Comparison of ENCODE assay signal across 16 cellular contexts in the genomic region with DNA sequence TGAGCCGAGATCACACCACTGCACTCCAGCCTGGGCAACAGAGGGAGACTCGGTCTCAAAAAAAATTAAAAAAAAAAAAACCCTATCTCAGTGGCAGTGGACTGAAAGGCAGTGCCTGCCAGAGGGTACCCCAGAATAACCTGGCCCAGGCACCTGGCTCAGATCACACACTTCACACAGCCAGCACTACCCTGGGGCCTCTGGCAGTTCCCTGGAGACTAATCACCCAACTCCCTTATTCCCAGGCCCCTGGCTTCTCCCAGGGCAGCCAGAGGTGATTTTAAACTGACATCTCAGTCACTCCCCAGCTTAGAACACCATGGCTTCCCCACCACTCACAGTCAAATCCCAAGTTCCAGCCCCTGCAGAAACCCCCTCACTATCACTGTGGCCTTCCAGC. TPM values are rescaled to one million over a fixed set of nuclear protein-coding genes. Genes with fewer than 3 reads are reported as not detected.
DNase-seq lines count a peak whose midpoint lies in the region; ATAC-seq, FAIRE-seq and TF ChIP-seq lines count a peak whose summit lies in the region.
"Had no signal": no experiment of that assay in that cellular context is flagged by ENCODE, and none has a peak within 500 bp of the region (broad histone marks: within the 10 kb centered on the region; RNA-seq: fewer than 3 reads in every experiment).

No MANE protein-coding gene starts in this region.

- no peaks in the 10 kb centered on the region for H3K27me3 Mint-ChIP-seq in activated naive CD4-positive, alpha-beta T cell treated with anti-CD3 and anti-CD28 coated beads, Interleukin-2, amount 50 U/mL, for 24 hours
- H3K27me3 Mint-ChIP-seq in stimulated activated naive CD8-positive, alpha-beta T cell treated with anti-CD3 and anti-CD28 coated beads, Interleukin-15, amount 100 ng/mL, for 72 hours: no peaks in the 10 kb centered on the region

- FAIRE-seq in H1 (lab: Jason Lieb, UNC): no peak
- FAIRE-seq: G401.6, pancreas had no signal

- POLR2A ChIA-PET in H1 (lab: Charles Lee; ENCODE audit: partially characterized antibody): interaction anchor here (0.8 to 21.3 kb wide), 5 partner anchors 16 to 152 kb away, joined by 3 to 650 read pairs (median 9); partner anchors contain the start of genes CHMP2A, TRIM28, UBE2M and ZNF497

- peaks cover 0 to 28% (median 16%) of the 10 kb centered on the region in 4 experiments; a peak in 6 of 7 replicates for H3K4me1 ChIP-seq in H1 (replicated peaks in 1 of 4; ENCODE audit: control insufficient read depth in 3 of 4, insufficient read depth in 4 of 4, low read length in 3 of 4)

- TF ChIP-seq POLR2A in H1 (IDR thresholded peaks at IDR 0.05; ENCODE audit: control extremely low read depth in 1 of 2, low read depth in 2 of 2, low read length in 2 of 2): peak in 1 of 2 experiments; percentile 42; a peak in 1 of 3 replicates

- H3K4me1 Mint-ChIP-seq in activated naive CD4-positive, alpha-beta T cell treated with anti-CD3 and anti-CD28 coated beads, Interleukin-2, amount 50 U/mL, for 24 hours: peaks cover 50% of the 10 kb centered on the region
- peaks cover 68% of the 10 kb centered on the region for H3K4me1 Mint-ChIP-seq in stimulated activated naive CD8-positive, alpha-beta T cell treated with anti-CD3 and anti-CD28 coated beads, Interleukin-15, amount 100 ng/mL, for 72 hours

- H3K4me3 Mint-ChIP-seq in activated naive CD4-positive, alpha-beta T cell treated with anti-CD3 and anti-CD28 coated beads, Interleukin-2, amount 50 U/mL, for 24 hours: peak overlapping the region; percentile 60
- H3K4me3 Mint-ChIP-seq in stimulated activated naive CD8-positive, alpha-beta T cell treated with anti-CD3 and anti-CD28 coated beads, Interleukin-15, amount 100 ng/mL, for 72 hours: peak overlapping the region; percentile 78 to 97

- no peak overlapping the region for H4K8ac ChIP-seq in H1 (ENCODE audit: extremely low read depth, insufficient read depth, low read length)

- no peak for DNase-seq in activated naive CD4-positive, alpha-beta T cell treated with Interleukin-2 at 50 U/mL for 16 hours
- DNase-seq in SK-N-MC (ENCODE audit: low read depth, low spot score): no peak
- DNase-seq in H1 (ENCODE audit: low read depth in 1 of 2, low spot score in 2 of 2): no peak
- DNase-seq in stimulated activated naive CD8-positive, alpha-beta T cell treated with anti-CD3 and anti-CD28 coated beads, Interleukin-15, amount 100 ng/mL, for 72 hours: no peak
- DNase-seq in effector CD4-positive, alpha-beta T cell: no peak
- DNase-seq: dorsolateral prefrontal cortex; left colon; NCI-H2227 treated with DMSO at 0.1 percent for 48 hours; stimulated activated CD8-positive, alpha-beta memory T cell treated with anti-CD3 and anti-CD28 coated beads, Interleukin-4, amount 100 ng/mL, for 48 hours had no signal

- H3K23me2 ChIP-seq in H1 (ENCODE audit: low read depth, low read length): peaks cover 11% of the 10 kb centered on the region

- H2BK120ac ChIP-seq in H1 (replicated peaks; ENCODE audit: low read depth, low read length): no peak overlapping the region

- CTCF ChIA-PET in H1 (lab: Charles Lee; ENCODE audit: partially characterized antibody): interaction anchor here (1.4 to 1.8 kb wide), 2 partner anchors 32 to 46 kb away, joined by 4 to 5 read pairs; no protein-coding TSS in a partner anchor

- H3K27ac Mint-ChIP-seq in activated naive CD4-positive, alpha-beta T cell treated with anti-CD3 and anti-CD28 coated beads, Interleukin-2, amount 50 U/mL, for 24 hours: peak overlapping the region; percentile 55
- no peak overlapping the region for H3K27ac Mint-ChIP-seq in stimulated activated naive CD8-positive, alpha-beta T cell treated with anti-CD3 and anti-CD28 coated beads, Interleukin-15, amount 100 ng/mL, for 72 hours

- no peak overlapping the region for H3K4ac ChIP-seq in H1 (replicated peaks; ENCODE audit: insufficient read length, low read depth, low read length)

- H3K14ac ChIP-seq in H1 (ENCODE audit: insufficient read length): no peak overlapping the region

- 94% methylated on average over 2 of the region's 2 CpGs; no CpG with 5 or more reads in 1 of the 2 experiments for WGBS in H1 (ENCODE audit: extremely low coverage in 1 of 2, insufficient coverage in 1 of 2, insufficient read length in 1 of 2, insufficient replicate concordance in 2 of 2, low coverage in 1 of 2, low lambda C conversion rate in 2 of 2, missing lambda C conversion rate in 1 of 2), 2 experiments

- TF ChIP-seq CTCF in H1 (IDR thresholded peaks at IDR 0.05; ENCODE audit: control extremely low read depth in 1 of 3, insufficient read depth in 1 of 3, low read depth in 1 of 3, low read length in 3 of 3): no peak

- H3K4me2 ChIP-seq in H1 (ENCODE audit: insufficient read depth in 1 of 2, low read depth in 2 of 2, low read length in 2 of 2): peak overlapping the region; percentile 36 to 58

- no peaks in the 10 kb centered on the region for H3K9me3 ChIP-seq in SK-N-MC (ENCODE audit: low read depth, low read length)
- no peaks in the 10 kb centered on the region for H3K9me3 ChIP-seq in H1 (ENCODE audit: insufficient read depth in 2 of 2, low read depth in 1 of 2, low read length in 1 of 2)
- H3K9me3 ChIP-seq: gastrocnemius medialis, pancreas had no signal

- peak overlapping the region; percentile 82 for H3K27ac ChIP-seq in SK-N-MC
- no peak overlapping the region for H3K27ac ChIP-seq in H1 (ENCODE audit: low read depth, low read length)
- H3K27ac ChIP-seq: pancreas had no signal

- peaks cover 2 to 9% of the 10 kb centered on the region in 2 experiments for H4K20me1 ChIP-seq in H1 (replicated peaks in 1 of 2; ENCODE audit: control insufficient read depth in 1 of 2, insufficient read depth in 2 of 2, low read length in 2 of 2)

- H2BK5ac ChIP-seq in H1 (ENCODE audit: low read depth, low read length): no peak overlapping the region

- H3K36me3 ChIP-seq in SK-N-MC (ENCODE audit: insufficient read depth, low read length) (peaks cover 14% of the 10 kb centered on the region; the same call in 1 of the 2 replicates), H1 (ENCODE audit: control insufficient read depth in 2 of 4, insufficient read depth in 4 of 4, low read length in 3 of 4) (peaks cover 0 to 9% (median 2%) of the 10 kb centered on the region in 4 experiments; a peak in 2 of 8 replicates)

- no peak overlapping the region for H3K56ac ChIP-seq in H1 (replicated peaks; ENCODE audit: insufficient read length, low read depth, low read length)

- H2BK12ac ChIP-seq in H1 (ENCODE audit: low read depth, low read length): no peak overlapping the region

- H3K9ac ChIP-seq in SK-N-MC (ENCODE audit: insufficient read length) (peak overlapping the region; percentile 8), H1 (replicated peaks in 1 of 4; ENCODE audit: extremely low read depth in 1 of 4, low read depth in 3 of 4, low read length in 3 of 4) (peak overlapping the region in 1 of 4 experiments; percentile 37; a peak in 1 of 7 replicates)

- no peak for TF ChIP-seq EP300 in H1 (IDR thresholded peaks at IDR 0.05; ENCODE audit: borderline replicate concordance in 1 of 2, low read depth in 2 of 2, low read length in 2 of 2)

- H3K79me1 ChIP-seq in H1 (ENCODE audit: low read depth, low read length): peaks cover 5% of the 10 kb centered on the region

- no peak overlapping the region for H3K23ac ChIP-seq in H1 (ENCODE audit: insufficient read length)

- peaks cover 0 to 17% of the 10 kb centered on the region in 2 experiments; a peak in 1 of 4 replicates for H3K79me2 ChIP-seq in H1 (ENCODE audit: control insufficient read depth in 1 of 2, insufficient read depth in 2 of 2, low read length in 2 of 2)

- no peak overlapping the region for H2BK15ac ChIP-seq in H1 (ENCODE audit: low read length)

- no peaks in the 10 kb centered on the region for H3K27me3 ChIP-seq in H1 (replicated peaks in 1 of 4; ENCODE audit: control insufficient read depth in 3 of 4, extremely low read depth in 1 of 4, insufficient read depth in 3 of 4, low read length in 3 of 4)
- H3K27me3 ChIP-seq: dorsolateral prefrontal cortex, gastrocnemius medialis, pancreas had no signal

- TF ChIP-seq RAD21 in H1 (IDR thresholded peaks at IDR 0.05 in 1 of 2, conservative IDR thresholded peaks at IDR 0.05 in 1 of 2; ENCODE audit: low read depth in 2 of 2, low read length in 2 of 2): no peak

- peak overlapping the region; percentile 42 for H4K91ac ChIP-seq in H1 (replicated peaks; ENCODE audit: insufficient read length, low read length)

- no peak overlapping the region for H2AFZ ChIP-seq in H1 (ENCODE audit: low read length)

- no peak overlapping the region for H4K5ac ChIP-seq in H1 (ENCODE audit: insufficient read length, low read depth, low read length)

- H3K4me3 ChIP-seq in SK-N-MC (peak overlapping the region; percentile 42), H1 (ENCODE audit: extremely low read depth in 1 of 4, insufficient read depth in 2 of 4, low read depth in 3 of 4, low read length in 4 of 4) (peak overlapping the region in 1 of 4 experiments; percentile 16; a peak in 1 of 8 replicates)

- H3K9me3 Mint-ChIP-seq in activated naive CD4-positive, alpha-beta T cell treated with anti-CD3 and anti-CD28 coated beads, Interleukin-2, amount 50 U/mL, for 24 hours: no peaks in the 10 kb centered on the region
- no peaks in the 10 kb centered on the region for H3K9me3 Mint-ChIP-seq in stimulated activated naive CD8-positive, alpha-beta T cell treated with anti-CD3 and anti-CD28 coated beads, Interleukin-15, amount 100 ng/mL, for 72 hours

- no peak overlapping the region for H3K18ac ChIP-seq in H1 (ENCODE audit: extremely low read depth, low read length)

- H2BK20ac ChIP-seq in H1 (ENCODE audit: low read length): no peak overlapping the region

- H2AK5ac ChIP-seq in H1 (ENCODE audit: low read depth, low read length): no peak overlapping the region

- no peak for ATAC-seq in stimulated activated naive CD8-positive, alpha-beta T cell treated with anti-CD3 and anti-CD28 coated beads, Interleukin-15, amount 100 ng/mL, for 72 hours
- ATAC-seq in HG03095 (IDR thresholded peaks at IDR 0.05; ENCODE audit: unreplicated experiment) (no peak), HG02970 (IDR thresholded peaks at IDR 0.05; ENCODE audit: low FRiP score, unreplicated experiment) (no peak)
- ATAC-seq: activated CD4-positive, CD25-positive, alpha-beta regulatory T cell treated with anti-CD3 and anti-CD28 coated beads, Interleukin-2, amount 50 U/mL, for 24 hours; gastrocnemius medialis; left colon; pancreas had no signal

- H3K36me3 Mint-ChIP-seq in activated naive CD4-positive, alpha-beta T cell treated with anti-CD3 and anti-CD28 coated beads, Interleukin-2, amount 50 U/mL, for 24 hours: peaks cover 6% of the 10 kb centered on the region

RNA-seq across cellular contexts. Expression of gene SLC27A5, which starts 3.5 kb away (rescaled TPM):
- total RNA-seq in H1 (2021; fragmentation: NEBNext Ultra II Directional; extraction: Animal tissue kit (Norgen Biotek cat#: 25700)): 20.7 and 25.1 TPM in 2 replicates
- 80.5 and 95.9 TPM in 2 replicates for polyA plus RNA-seq in H1 (2011; rRNA removed)
- 69.6 TPM for polyA plus RNA-seq in H1 (2011; cell fraction: cytosol; rRNA removed)
- polyA plus RNA-seq in H1 (2011; cell fraction: nucleus; rRNA removed): 68.5 TPM
- 39.9 to 57.6 TPM (median 48.9 TPM) in 4 replicates for polyA plus RNA-seq in H1 (2012, experiment 1 of 2)
- 53.5 TPM for polyA plus RNA-seq in H1 (2012, experiment 2 of 2)
- polyA plus RNA-seq in H1 (2013, experiment 1 of 2): 30.3 TPM
- 31.5 TPM for polyA plus RNA-seq in H1 (2013, experiment 2 of 2)
- 34.0 and 38.3 TPM in 2 replicates for polyA minus RNA-seq in H1 (2011; rRNA and poly(A)+ RNA removed)
- polyA minus RNA-seq in H1 (2011; cell fraction: cytosol; rRNA and poly(A)+ RNA removed): 10.1 TPM
- polyA minus RNA-seq in H1 (2011; cell fraction: nucleus; rRNA and poly(A)+ RNA removed): 16.9 TPM

RNA-seq across cellular contexts. Expression of gene ZBTB45, which starts 4.4 kb away (rescaled TPM):
- total RNA-seq in H1 (2021; fragmentation: NEBNext Ultra II Directional; extraction: Animal tissue kit (Norgen Biotek cat#: 25700)): 16.9 and 17.3 TPM in 2 replicates
- polyA plus RNA-seq in H1 (2011; rRNA removed): 17.2 and 31.4 TPM in 2 replicates
- 10.8 TPM for polyA plus RNA-seq in H1 (2011; cell fraction: cytosol; rRNA removed)
- polyA plus RNA-seq in H1 (2011; cell fraction: nucleus; rRNA removed): 18.7 TPM
- 8.9 to 18.6 TPM (median 17.5 TPM) in 4 replicates for polyA plus RNA-seq in H1 (2012, experiment 1 of 2)
- polyA plus RNA-seq in H1 (2012, experiment 2 of 2): 13.2 TPM
- 12.5 TPM for polyA plus RNA-seq in H1 (2013, experiment 1 of 2)
- polyA plus RNA-seq in H1 (2013, experiment 2 of 2): 13.1 TPM
- polyA minus RNA-seq in H1 (2011; rRNA and poly(A)+ RNA removed): 5.0 and 5.1 TPM in 2 replicates
- 10.1 TPM for polyA minus RNA-seq in H1 (2011; cell fraction: cytosol; rRNA and poly(A)+ RNA removed)
- 18.1 TPM for polyA minus RNA-seq in H1 (2011; cell fraction: nucleus; rRNA and poly(A)+ RNA removed)

RNA-seq across cellular contexts. Expression of gene TRIM28, which starts 28.6 kb away (rescaled TPM):
- total RNA-seq in H1 (2021; fragmentation: NEBNext Ultra II Directional; extraction: Animal tissue kit (Norgen Biotek cat#: 25700)): 1,398 and 1,433 TPM in 2 replicates
- polyA plus RNA-seq in H1 (2011; rRNA removed): 1,442 and 2,243 TPM in 2 replicates
- polyA plus RNA-seq in H1 (2011; cell fraction: cytosol; rRNA removed): 1,009 TPM
- polyA plus RNA-seq in H1 (2011; cell fraction: nucleus; rRNA removed): 3,768 TPM
- 1,824 to 2,237 TPM (median 2,041 TPM) in 4 replicates for polyA plus RNA-seq in H1 (2012, experiment 1 of 2)
- 2,033 TPM for polyA plus RNA-seq in H1 (2012, experiment 2 of 2)
- 913 TPM for polyA plus RNA-seq in H1 (2013, experiment 1 of 2)
- polyA plus RNA-seq in H1 (2013, experiment 2 of 2): 805 TPM
- polyA minus RNA-seq in H1 (2011; rRNA and poly(A)+ RNA removed): 3,393 and 4,202 TPM in 2 replicates
- 1,842 TPM for polyA minus RNA-seq in H1 (2011; cell fraction: cytosol; rRNA and poly(A)+ RNA removed)
- polyA minus RNA-seq in H1 (2011; cell fraction: nucleus; rRNA and poly(A)+ RNA removed): 1,128 TPM

RNA-seq across cellular contexts. Expression of gene ZNF446, which starts 39.1 kb away (rescaled TPM):
- total RNA-seq in H1 (2021; fragmentation: NEBNext Ultra II Directional; extraction: Animal tissue kit (Norgen Biotek cat#: 25700)): 4.1 and 4.3 TPM in 2 replicates
- 5.5 and 8.2 TPM in 2 replicates for polyA plus RNA-seq in H1 (2011; rRNA removed)
- polyA plus RNA-seq in H1 (2011; cell fraction: cytosol; rRNA removed): 5.6 TPM
- 11.0 TPM for polyA plus RNA-seq in H1 (2011; cell fraction: nucleus; rRNA removed)
- 4.0 to 5.5 TPM (median 4.5 TPM) in 4 replicates for polyA plus RNA-seq in H1 (2012, experiment 1 of 2)
- 4.2 TPM for polyA plus RNA-seq in H1 (2012, experiment 2 of 2)
- polyA plus RNA-seq in H1 (2013, experiment 1 of 2): 2.3 TPM
- polyA plus RNA-seq in H1 (2013, experiment 2 of 2): 2.1 TPM
- 2.9 and 3.7 TPM in 2 replicates for polyA minus RNA-seq in H1 (2011; rRNA and poly(A)+ RNA removed)
- polyA minus RNA-seq in H1 (2011; cell fraction: cytosol; rRNA and poly(A)+ RNA removed): 4.0 TPM
- 6.5 TPM for polyA minus RNA-seq in H1 (2011; cell fraction: nucleus; rRNA and poly(A)+ RNA removed)

RNA-seq across cellular contexts. Expression of gene CHMP2A, which starts 39.6 kb away (rescaled TPM):
- total RNA-seq in H1 (2021; fragmentation: NEBNext Ultra II Directional; extraction: Animal tissue kit (Norgen Biotek cat#: 25700)): 70.0 and 75.8 TPM in 2 replicates
- polyA plus RNA-seq in H1 (2011; rRNA removed): 115 and 132 TPM in 2 replicates
- 180 TPM for polyA plus RNA-seq in H1 (2011; cell fraction: cytosol; rRNA removed)
- 98.9 TPM for polyA plus RNA-seq in H1 (2011; cell fraction: nucleus; rRNA removed)
- 105 to 150 TPM (median 138 TPM) in 4 replicates for polyA plus RNA-seq in H1 (2012, experiment 1 of 2)
- 99.5 TPM for polyA plus RNA-seq in H1 (2012, experiment 2 of 2)
- polyA plus RNA-seq in H1 (2013, experiment 1 of 2): 83.2 TPM
- 87.1 TPM for polyA plus RNA-seq in H1 (2013, experiment 2 of 2)
- 83.8 and 85.2 TPM in 2 replicates for polyA minus RNA-seq in H1 (2011; rRNA and poly(A)+ RNA removed)
- 70.9 TPM for polyA minus RNA-seq in H1 (2011; cell fraction: cytosol; rRNA and poly(A)+ RNA removed)
- 34.6 TPM for polyA minus RNA-seq in H1 (2011; cell fraction: nucleus; rRNA and poly(A)+ RNA removed)
